8 cellular contexts compared by ENCODE assay signal in genomic region chr22:26642465-26643367, GRCh38. TPM values are rescaled to one million over a fixed set of nuclear protein-coding genes. Genes with fewer than 3 reads are reported as not detected.
DNase-seq lines count a peak whose midpoint lies in the region; ATAC-seq and TF ChIP-seq lines count a peak whose summit lies in the region.

No MANE protein-coding gene starts in this region.

- CTCF ChIA-PET in PC-3 (lab: Charles Lee), result no interaction called here

- H3K4me1 ChIP-seq in MM.1S (ENCODE audit: low read length), result peaks cover 57% of the 10 kb centered on the region
- peaks cover 0 to 4% (median 0%) of the 10 kb centered on the region in 4 donors for H3K4me1 ChIP-seq in right lobe of liver
- 0 out of 2 replicates have a peak, but pooled peaks cover 6% of the 10 kb centered on the region for H3K4me1 ChIP-seq in PC-3 (ENCODE audit: insufficient read depth, low read length)

- peak overlapping the region; percentile 90 for H3K27ac Mint-ChIP-seq in activated T-cell treated with anti-CD3 and anti-CD28 coated beads, Interleukin-2, amount 50 U/mL, for 24 hours
- H3K27ac Mint-ChIP-seq in stimulated activated naive B cell treated with anti-CD40 and anti-IgM and Interleukin-4, amounts not matched to agents 10 μg/mL and 1 μg/mL and 100 μg/mL, for 72 hours, result peak overlapping the region; percentile 82

- H3K36me3 ChIP-seq in MM.1S (replicated peaks; ENCODE audit: insufficient read depth, low read length), result no peaks in the 10 kb centered on the region
- no peaks in the 10 kb centered on the region for H3K36me3 ChIP-seq in right lobe of liver
- H3K36me3 ChIP-seq in PC-3 (ENCODE audit: low read depth, low read length), result no peaks in the 10 kb centered on the region

- POLR2A ChIA-PET in PC-3 (lab: Charles Lee; ENCODE audit: unreplicated experiment), result no interaction called here

- H2AFZ ChIP-seq in MM.1S (ENCODE audit: low read length) (peak overlapping the region; percentile 55), PC-3 (ENCODE audit: low read length) (no peak overlapping the region)

- H3K36me3 Mint-ChIP-seq in activated T-cell treated with anti-CD3 and anti-CD28 coated beads, Interleukin-2, amount 50 U/mL, for 24 hours (ENCODE audit: low read depth), result no peaks in the 10 kb centered on the region
- H3K36me3 Mint-ChIP-seq in stimulated activated naive B cell treated with anti-CD40 and anti-IgM and Interleukin-4, amounts not matched to agents 10 μg/mL and 1 μg/mL and 100 μg/mL, for 72 hours, result no peaks in the 10 kb centered on the region

- intact Hi-C loops in right lobe of liver (cut with DNase I) (no loop called here), PC-3 (cut with micrococcal nuclease) (no loop called here)

- 30% methylated on average over 4 of the region's 8 CpGs for WGBS in right lobe of liver (ENCODE audit: insufficient coverage, low coverage, low lambda C conversion rate, missing lambda C conversion rate)

- no TSS peak for BruUV-seq in PC-3 (replicated peaks; lab: Mats Ljungman, UMichigan)

- TF ChIP-seq POLR2A in right lobe of liver (IDR thresholded peaks at IDR 0.05), result no peak

- TF ChIP-seq CTCF in MM.1S (IDR thresholded peaks at IDR 0.05; ENCODE audit: low read length), result peak; percentile 45
- TF ChIP-seq CTCF in right lobe of liver (IDR thresholded peaks at IDR 0.05), result peak in 1 of 4 donors; percentile 6
- TF ChIP-seq CTCF in PC-3 (conservative IDR thresholded peaks at IDR 0.05; ENCODE audit: low read depth, low read length), result no peak

- H3K4me2 ChIP-seq in MM.1S (ENCODE audit: low read depth, low read length) (peak overlapping the region; percentile 62), PC-3 (ENCODE audit: low read length) (no peak overlapping the region)

- DNase-seq in CD1c-positive myeloid dendritic cell (ENCODE audit: extremely low spot score), result peak; percentile 20
- DNase-seq in MM.1S, result peak; percentile 68
- peak; percentile 88 for DNase-seq in activated T-cell treated with anti-CD3 and anti-CD28 coated beads, Interleukin-2, amount 50 U/mL, for 24 hours
- peak in 1 of 3 donors; percentile 40 for DNase-seq in right lobe of liver
- no peak for DNase-seq in stimulated activated naive B cell treated with anti-CD40 and anti-IgM and Interleukin-4, amounts not matched to agents 10 μg/mL and 1 μg/mL and 100 μg/mL, for 72 hours
- DNase-seq in PC-3, result no peak

- H3K4me3 ChIP-seq in MM.1S (ENCODE audit: low read length) (peak overlapping the region; percentile 18; the same call in 1 of the 2 replicates), right lobe of liver (no peak overlapping the region), PC-3 (ENCODE audit: low read length) (no peak overlapping the region)

- H3F3A ChIP-seq in MM.1S (ENCODE audit: insufficient read depth, low read length) (peaks cover 24% of the 10 kb centered on the region), PC-3 (ENCODE audit: low read length, unreplicated experiment) (no peaks in the 10 kb centered on the region)

- no peaks in the 10 kb centered on the region for H3K9me3 Mint-ChIP-seq in activated T-cell treated with anti-CD3 and anti-CD28 coated beads, Interleukin-2, amount 50 U/mL, for 24 hours
- H3K9me3 Mint-ChIP-seq in stimulated activated naive B cell treated with anti-CD40 and anti-IgM and Interleukin-4, amounts not matched to agents 10 μg/mL and 1 μg/mL and 100 μg/mL, for 72 hours, result no peaks in the 10 kb centered on the region

- H3K9ac ChIP-seq in MM.1S (ENCODE audit: low read length), result peak overlapping the region; percentile 56
- no peak overlapping the region for H3K9ac ChIP-seq in PC-3 (ENCODE audit: low read length)

- H3K9me2 ChIP-seq in MM.1S (replicated peaks; ENCODE audit: insufficient read depth, low read length) (no peaks in the 10 kb centered on the region), PC-3 (replicated peaks; ENCODE audit: low read length) (no peaks in the 10 kb centered on the region)

- H3K9me3 ChIP-seq in MM.1S (replicated peaks; ENCODE audit: insufficient read depth, low read length) (no peaks in the 10 kb centered on the region), right lobe of liver (no peaks in the 10 kb centered on the region), PC-3 (ENCODE audit: low read length) (no peaks in the 10 kb centered on the region)

- H4K20me1 ChIP-seq in MM.1S (ENCODE audit: insufficient read depth, low read length) (no peaks in the 10 kb centered on the region), PC-3 (ENCODE audit: low read length) (no peaks in the 10 kb centered on the region)

- 0 out of 2 replicates have a peak, but pooled peaks cover 4% of the 10 kb centered on the region for H3K79me2 ChIP-seq in MM.1S (ENCODE audit: low read length)
- no peaks in the 10 kb centered on the region for H3K79me2 ChIP-seq in PC-3 (ENCODE audit: low read length)

- peak overlapping the region; percentile 57 for H3K4me3 Mint-ChIP-seq in activated T-cell treated with anti-CD3 and anti-CD28 coated beads, Interleukin-2, amount 50 U/mL, for 24 hours
- H3K4me3 Mint-ChIP-seq in stimulated activated naive B cell treated with anti-CD40 and anti-IgM and Interleukin-4, amounts not matched to agents 10 μg/mL and 1 μg/mL and 100 μg/mL, for 72 hours, result no peak overlapping the region

- H3K27me3 Mint-ChIP-seq in activated T-cell treated with anti-CD3 and anti-CD28 coated beads, Interleukin-2, amount 50 U/mL, for 24 hours, result peaks cover 2% of the 10 kb centered on the region
- peaks cover 17% of the 10 kb centered on the region in 2 donors for H3K27me3 Mint-ChIP-seq in stimulated activated naive B cell treated with anti-CD40 and anti-IgM and Interleukin-4, amounts not matched to agents 10 μg/mL and 1 μg/mL and 100 μg/mL, for 72 hours

- peaks cover 73% of the 10 kb centered on the region for H3K4me1 Mint-ChIP-seq in activated T-cell treated with anti-CD3 and anti-CD28 coated beads, Interleukin-2, amount 50 U/mL, for 24 hours (ENCODE audit: low read depth)
- peaks cover 18 to 29% of the 10 kb centered on the region in 2 donors for H3K4me1 Mint-ChIP-seq in stimulated activated naive B cell treated with anti-CD40 and anti-IgM and Interleukin-4, amounts not matched to agents 10 μg/mL and 1 μg/mL and 100 μg/mL, for 72 hours

- H3K27ac ChIP-seq in MM.1S (ENCODE audit: low read length), result peak overlapping the region; percentile 73
- no peak overlapping the region for H3K27ac ChIP-seq in right lobe of liver
- H3K27ac ChIP-seq in PC-3 (ENCODE audit: low read length), result no peak overlapping the region

- ATAC-seq in right lobe of liver (peak in 3 of 4 donors; percentile 3 to 14 (median 4)), PC-3 (no peak), GM18873 (IDR thresholded peaks at IDR 0.05; ENCODE audit: low FRiP score, unreplicated experiment) (no peak), GM21723 (IDR thresholded peaks at IDR 0.05; ENCODE audit: unreplicated experiment) (no peak)
- peak; percentile 55 to 59 for ATAC-seq in stimulated activated naive B cell treated with anti-CD40 and anti-IgM and Interleukin-4, amounts not matched to agents 10 μg/mL and 1 μg/mL and 100 μg/mL, for 72 hours (replicated peaks)

- H3K27me3 ChIP-seq in MM.1S (replicated peaks; ENCODE audit: insufficient read depth, low read length) (no peaks in the 10 kb centered on the region), right lobe of liver (no peaks in the 10 kb centered on the region), PC-3 (ENCODE audit: low read length) (peaks cover 23% of the 10 kb centered on the region)

RNA-seq across cellular contexts. Expression of gene MIAT, which starts 14.7 kb away (rescaled TPM):
- total RNA-seq in right lobe of liver (1 to 10 TPM in 1 of 6 experiments, under 1 TPM in 5; 0.19 to 3.2 (median 0.47) TPM), PC-3 (2014; rRNA removed) (0.15 and 0.23 TPM in 2 replicates)

RNA-seq across cellular contexts. Expression of gene CRYBA4, which starts 21.0 kb away (rescaled TPM):
- total RNA-seq in right lobe of liver (not detected), PC-3 (2014; rRNA removed) (not detected in 2 replicates)

RNA-seq across cellular contexts. Expression of gene CRYBB1, which starts 24.9 kb away (rescaled TPM):
- total RNA-seq in right lobe of liver, result under 1 TPM in 2 of 6 experiments, not detected in 4; 0.53 to 0.59 TPM
- not detected in 2 replicates for total RNA-seq in PC-3 (2014; rRNA removed)

RNA-seq across cellular contexts. Expression of gene TPST2, which starts 52.8 kb away (rescaled TPM):
- 100 to 1,000 TPM in 2 of 6 experiments, 10 to 100 TPM in 4; 53.2 to 117 (median 66.9) TPM for total RNA-seq in right lobe of liver
- 7.9 and 8.1 TPM in 2 replicates for total RNA-seq in PC-3 (2014; rRNA removed)

Comparison
In these comparisons a context has a peak if more than half of its experiments do, and no peak if none do; other contexts are left out.
1. DNase-seq: peak in CD1c-positive myeloid dendritic cell (single experiment), MM.1S (single experiment) and activated T-cell treated with anti-CD3 and anti-CD28 coated beads, Interleukin-2, amount 50 U/mL, for 24 hours (single experiment); none in stimulated activated naive B cell treated with anti-CD40 and anti-IgM and Interleukin-4, amounts not matched to agents 10 μg/mL and 1 μg/mL and 100 μg/mL, for 72 hours (single experiment) and PC-3 (single experiment).
2. ATAC-seq: peak in right lobe of liver (3 of 4) and stimulated activated naive B cell treated with anti-CD40 and anti-IgM and Interleukin-4, amounts not matched to agents 10 μg/mL and 1 μg/mL and 100 μg/mL, for 72 hours (2 of 2); none in PC-3 (single experiment), GM18873 (single experiment) and GM21723 (single experiment).